In genomic region chr1:107057197-107058133, GRCh38 we compare ENCODE assay signal across 8 cellular contexts. TPM values are rescaled to one million over a fixed set of nuclear protein-coding genes. Genes with fewer than 3 reads are reported as not detected.
DNase-seq lines count a peak whose midpoint lies in the region; ATAC-seq, FAIRE-seq and TF ChIP-seq lines count a peak whose summit lies in the region.

No MANE protein-coding gene starts in this region.

- H3K4ac ChIP-seq in neuronal stem cell (ENCODE audit: low read length), result peak overlapping the region; percentile 81

- H2AFZ ChIP-seq in OCI-LY7 (ENCODE audit: low read length) (peak overlapping the region; percentile 96), neuronal stem cell (ENCODE audit: low read length) (peak overlapping the region; percentile 97)

- no peaks in the 10 kb centered on the region for H3K9me3 ChIP-seq in OCI-LY7 (ENCODE audit: low read length)
- no peaks in the 10 kb centered on the region for H3K9me3 ChIP-seq in neuronal stem cell (replicated peaks in 1 of 2; ENCODE audit: control insufficient read depth in 2 of 2, insufficient read depth in 1 of 2, low read depth in 1 of 2, low read length in 2 of 2)
- H3K9me3 ChIP-seq in tibial artery, result no peaks in the 10 kb centered on the region

- CTCF ChIA-PET in OCI-LY7 (lab: Charles Lee; ENCODE audit: unreplicated experiment), result interaction anchor here (0.6 to 1.1 kb wide), 4 partner anchors 14 to 216 kb away, joined by 3 to 4 read pairs (median 3); no protein-coding TSS in a partner anchor

- peaks cover 17% of the 10 kb centered on the region; the same call in 1 of the 2 replicates for H4K20me1 ChIP-seq in OCI-LY7 (ENCODE audit: insufficient read depth, low read length)

- H3K36me3 ChIP-seq in OCI-LY7 (ENCODE audit: insufficient read depth, low read length) (peaks cover 40% of the 10 kb centered on the region), neuronal stem cell (replicated peaks in 1 of 2; ENCODE audit: control insufficient read depth in 2 of 2, insufficient read depth in 2 of 2, low read length in 2 of 2) (peaks cover 0 to 28% of the 10 kb centered on the region in 2 donors), tibial artery (peaks cover 0 to 9% (median 0%) of the 10 kb centered on the region in 3 donors)

- H2BK15ac ChIP-seq in neuronal stem cell (ENCODE audit: low read length), result peak overlapping the region; percentile 97

- FAIRE-seq in frontal cortex (lab: Jason Lieb, UNC), result no peak

- H3K27me3 ChIP-seq in neuronal stem cell (ENCODE audit: control insufficient read depth in 3 of 3, insufficient read depth in 3 of 3, low read depth in 1 of 3, low read length in 3 of 3) (no peaks in the 10 kb centered on the region), tibial artery (no peaks in the 10 kb centered on the region)

- no peaks in the 10 kb centered on the region for H3K9me2 ChIP-seq in OCI-LY7 (ENCODE audit: insufficient read depth, low read length)

- POLR2A ChIA-PET in OCI-LY7 (lab: Charles Lee), result interaction anchor here (0.6 to 2.4 kb wide), 17 partner anchors 9 to 919 kb away, joined by 3 to 19 read pairs (median 4); no protein-coding TSS in a partner anchor

- intact Hi-C loops in OCI-LY7 (cut with micrococcal nuclease; ENCODE audit: unreplicated experiment) (loop anchor here (2.0 to 5.0 kb wide), 4 partner anchors 75 to 305 kb away; partner anchors contain the start of gene NTNG1), tibial artery (cut with DNase I; ENCODE audit: low total_unique reads) (no loop called here)

- peak overlapping the region; percentile 30 for H2AK5ac ChIP-seq in neuronal stem cell (ENCODE audit: low read depth, low read length)

- peak; percentile 89 for DNase-seq in COLO668 (lab: John Stamatoyannopoulos, UW; ENCODE audit: unreplicated experiment)
- peak; percentile 78 for DNase-seq in OCI-LY7 (ENCODE audit: low spot score)
- peak; percentile 47 for DNase-seq in activated naive CD4-positive, alpha-beta T cell treated with Interleukin-2 at 50 U/mL for 16 hours
- peak; percentile 42 for DNase-seq in frontal cortex (ENCODE audit: low spot score in 2 of 2)
- peak; percentile 41 for DNase-seq in neuronal stem cell (ENCODE audit: low spot score)
- peak; percentile 38 to 77 for DNase-seq in tibial artery

- no peak overlapping the region for H4K91ac ChIP-seq in neuronal stem cell (ENCODE audit: low read depth, low read length, poor library complexity)

- H4K8ac ChIP-seq in neuronal stem cell (ENCODE audit: low read depth, low read length), result peak overlapping the region; percentile 52

- H3K27ac ChIP-seq in OCI-LY7 (ENCODE audit: low read depth, low read length, poor library complexity, severe bottlenecking) (peak overlapping the region; percentile 54), neuronal stem cell (replicated peaks; ENCODE audit: low read length) (peak overlapping the region; percentile 91), tibial artery (peak overlapping the region; percentile 90 to 92)

- ATAC-seq in GM19438 (IDR thresholded peaks at IDR 0.05; ENCODE audit: low read depth, unreplicated experiment) (peak; percentile 59), HG03520 (IDR thresholded peaks at IDR 0.05; ENCODE audit: unreplicated experiment) (peak; percentile 45)

- H3K4me1 ChIP-seq in OCI-LY7 (ENCODE audit: insufficient read depth, low read length, poor library complexity, severe bottlenecking), result peaks cover 21% of the 10 kb centered on the region
- H3K4me1 ChIP-seq in neuronal stem cell (ENCODE audit: control insufficient read depth in 2 of 2, insufficient read depth in 1 of 2, low read depth in 1 of 2, low read length in 2 of 2), result peaks cover 0 to 4% of the 10 kb centered on the region in 2 donors
- H3K4me1 ChIP-seq in tibial artery, result peaks cover 0 to 14% (median 10%) of the 10 kb centered on the region in 4 donors

- peaks cover 32% of the 10 kb centered on the region for H3K79me2 ChIP-seq in OCI-LY7 (ENCODE audit: insufficient read depth, low read depth, low read length)

- no CpG with 5 or more reads among the region's 55 CpGs for WGBS in neuronal stem cell (ENCODE audit: extremely low coverage in 2 of 2, insufficient read length in 2 of 2, insufficient replicate concordance in 1 of 2), 2 donors

- H2BK12ac ChIP-seq in neuronal stem cell (ENCODE audit: low read length), result no peak overlapping the region

- BruUV-seq in OCI-LY7 (replicated peaks; lab: Mats Ljungman, UMichigan), result no TSS peak

- peaks cover 9% of the 10 kb centered on the region for H3K79me1 ChIP-seq in neuronal stem cell (ENCODE audit: low read depth, low read length)

- H3K4me3 ChIP-seq in OCI-LY7 (ENCODE audit: low read depth, low read length, poor library complexity, severe bottlenecking) (peak overlapping the region; percentile 83), neuronal stem cell (ENCODE audit: low read length in 2 of 2) (peak overlapping the region; percentile 74 to 99), tibial artery (peak overlapping the region; percentile 90 to 95)

- TF ChIP-seq CTCF in OCI-LY7 (conservative IDR thresholded peaks at IDR 0.05; ENCODE audit: low read length) (no peak; the same call in 1 of the 2 replicates), tibial artery (IDR thresholded peaks at IDR 0.05) (no peak)

- peak overlapping the region; percentile 100 for H3K18ac ChIP-seq in neuronal stem cell (ENCODE audit: low read length)

- H3K14ac ChIP-seq in neuronal stem cell (ENCODE audit: low read length), result peak overlapping the region; percentile 100

- H3K9ac ChIP-seq in neuronal stem cell (ENCODE audit: low read depth, low read length, poor library complexity), result peak overlapping the region; percentile 100

- peak overlapping the region; percentile 84 for H3K4me2 ChIP-seq in OCI-LY7 (ENCODE audit: low read length)
- peak overlapping the region; percentile 74 for H3K4me2 ChIP-seq in neuronal stem cell (ENCODE audit: insufficient read depth, low read length, poor library complexity, severe bottlenecking)

- peak overlapping the region; percentile 47 for H2BK120ac ChIP-seq in neuronal stem cell (ENCODE audit: low read depth, low read length)

- peak overlapping the region; percentile 99 for H3K23ac ChIP-seq in neuronal stem cell (ENCODE audit: low read depth, low read length, poor library complexity)

- H2BK5ac ChIP-seq in neuronal stem cell (ENCODE audit: low read length), result peak overlapping the region; percentile 93

RNA-seq across cellular contexts. Expression of gene PRMT6, which starts 1.0 kb away (rescaled TPM):
- total RNA-seq in OCI-LY7 (2014; rRNA removed; shearing (Covaris generic)), result 41.7 and 42.5 TPM in 2 replicates
- 42.9 and 46.9 TPM in 2 replicates for total RNA-seq in OCI-LY7 (2022)
- 20.0 TPM for total RNA-seq in frontal cortex
- polyA plus RNA-seq in neuronal stem cell (2013, experiment 1 of 2), result 18.4 TPM
- polyA plus RNA-seq in neuronal stem cell (2013, experiment 2 of 2), result 18.7 TPM

Comparison
In these comparisons a context has a peak if more than half of its experiments do, and no peak if none do; other contexts are left out.
1. Peak in every context shown above with its lines: DNase-seq, ATAC-seq, H3K4me3 ChIP-seq and H3K27ac ChIP-seq.